Comparison of ENCODE assay signal across 19 cellular contexts in the genomic region with DNA sequence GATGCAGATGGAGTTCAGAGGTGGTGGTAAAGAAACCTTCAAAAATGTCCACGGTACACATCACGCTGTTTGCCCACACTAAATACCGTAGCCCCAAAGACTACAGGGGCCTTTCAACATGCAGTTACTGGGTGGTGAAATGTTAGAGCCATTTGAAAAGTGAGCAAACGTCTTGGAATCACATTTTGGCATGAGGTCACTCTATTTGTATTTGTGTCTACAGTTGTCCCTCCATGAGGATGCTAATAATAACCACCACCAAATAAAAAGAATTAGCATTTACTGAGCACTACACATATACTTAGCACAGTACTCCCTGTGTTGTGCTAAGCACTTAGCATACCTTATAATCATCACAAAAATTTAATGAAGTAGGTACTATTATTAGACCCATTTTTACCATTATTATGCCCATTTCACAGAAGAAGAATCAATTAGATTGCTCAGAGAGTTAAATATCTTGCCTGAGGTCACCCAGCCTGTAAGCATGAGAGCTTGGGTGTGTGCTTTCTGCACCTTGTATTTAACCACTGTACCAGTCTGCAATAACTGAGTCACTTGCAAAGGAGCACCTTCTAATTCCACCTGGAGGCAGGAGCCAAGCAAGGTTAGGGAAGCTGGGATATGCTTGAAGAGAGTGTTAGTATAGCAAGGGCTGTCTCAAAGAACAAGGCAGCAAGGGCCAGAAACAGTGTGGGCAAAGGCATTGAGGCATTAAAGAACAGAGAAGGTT.
"Had no signal": no experiment of that assay in that cellular context is flagged by ENCODE, and none has a peak within 500 bp of the region (broad histone marks: within the 10 kb centered on the region; RNA-seq: fewer than 3 reads in every experiment).

No MANE protein-coding gene starts in this region.

- H3K36me3 ChIP-seq: brain microvascular endothelial cell, neutrophil, right atrium auricular region, tibial nerve had no signal

- FAIRE-seq: kidney, small intestine had no signal

- H3K27ac ChIP-seq: brain microvascular endothelial cell, neutrophil, right atrium auricular region, SK-N-MC, tibial nerve had no signal

- H3K9me3 ChIP-seq: neutrophil, right atrium auricular region, tibial nerve had no signal

- H3K4me3 ChIP-seq: right atrium auricular region, tibial nerve had no signal

- H3K27me3 ChIP-seq: brain microvascular endothelial cell, right atrium auricular region, tibial nerve had no signal

- DNase-seq: activated CD4-positive, alpha-beta T cell treated with anti-CD3 and anti-CD28 coated beads, Interleukin-2, amount 50 U/mL, for 4 hours; activated CD4-positive, CD25-positive, alpha-beta regulatory T cell treated with anti-CD3 and anti-CD28 coated beads, Interleukin-2, amount 50 U/mL, for 72 hours; activated CD8-positive, alpha-beta memory T cell treated with anti-CD3 and anti-CD28 coated beads, Interleukin-2, amount 10 ng/mL, durations not matched to agents 7 days and 5 days; activated gamma-delta T cell; activated T-cell treated with anti-CD3 and anti-CD28 coated beads, Interleukin-2, amount 50 U/mL, for 24 hours; amygdala; brain microvascular endothelial cell; dermis blood vessel endothelial cell; foreskin melanocyte; head of caudate nucleus; kidney; left ventricle myocardium superior; naive thymus-derived CD8-positive, alpha-beta T cell; posterior cingulate gyrus; small intestine had no signal
